In genomic region chr5:60743511-60744314, GRCh38 we compare ENCODE assay signal across 27 cellular contexts. TPM values are rescaled to one million over a fixed set of nuclear protein-coding genes. Genes with fewer than 3 reads are reported as not detected.
"Had no signal": no experiment of that assay in that cellular context is flagged by ENCODE, and none has a peak within 500 bp of the region (broad histone marks: within the 10 kb centered on the region; RNA-seq: fewer than 3 reads in every experiment).

No MANE protein-coding gene starts in this region.

- FAIRE-seq: small intestine had no signal

- H3K4me1 Mint-ChIP-seq: naive thymus-derived CD4-positive, alpha-beta T cell; natural killer cell; nephron; stimulated activated effector memory CD8-positive, alpha-beta T cell treated with anti-CD3 and anti-CD28 coated beads, Interleukin-12 subunit alpha, Interleukin-12 subunit beta, amount 100 ng/mL, for 72 hours; stimulated activated naive B cell treated with anti-CD40 and anti-IgM and Interleukin-4, amounts not matched to agents 10 μg/mL and 1 μg/mL and 100 μg/mL, for 72 hours had no signal

- DNase-seq: naive thymus-derived CD4-positive, alpha-beta T cell; natural killer cell; occipital lobe; ovary; psoas muscle; right cardiac atrium; right lobe of liver; sigmoid colon; small intestine; stimulated activated CD4-positive, alpha-beta T cell treated with anti-CD3 and anti-CD28 coated beads, Interleukin-15, amount 100 ng/mL, for 24 hours; stimulated activated CD4-positive, alpha-beta T cell treated with anti-CD3 and anti-CD28 coated beads, Interleukin-2, amount 100 ng/mL, for 24 hours; stimulated activated CD4-positive, alpha-beta T cell treated with anti-CD3 and anti-CD28 coated beads, Interleukin-2, amount 100 ng/mL, for 48 hours; stimulated activated CD4-positive, alpha-beta T cell treated with anti-CD3 and anti-CD28 coated beads, Interleukin-4, amount 100 ng/mL, for 24 hours; stimulated activated naive B cell treated with anti-CD40 and anti-IgM and Interleukin-4, amounts not matched to agents 10 μg/mL and 1 μg/mL and 100 μg/mL, for 72 hours; stimulated activated naive CD4-positive, alpha-beta T cell treated with Interleukin-2 at 50 U/mL for 16 hours; stomach; thyroid gland; upper lobe of right lung; uterus had no signal

- H3K9ac ChIP-seq: parathyroid adenoma had no signal

- H3K4me3 ChIP-seq: ovary, psoas muscle, right lobe of liver, sigmoid colon, stomach, thoracic aorta, thyroid gland, tibial nerve, upper lobe of right lung, uterus had no signal

- H3K36me3 ChIP-seq: ovary, right lobe of liver, sigmoid colon, stomach, thoracic aorta, thyroid gland, tibial nerve, upper lobe of right lung, uterus had no signal

- H2AFZ ChIP-seq: parathyroid adenoma had no signal

- H3K4me3 Mint-ChIP-seq: naive thymus-derived CD4-positive, alpha-beta T cell; natural killer cell; nephron; stimulated activated effector memory CD8-positive, alpha-beta T cell treated with anti-CD3 and anti-CD28 coated beads, Interleukin-12 subunit alpha, Interleukin-12 subunit beta, amount 100 ng/mL, for 72 hours; stimulated activated naive B cell treated with anti-CD40 and anti-IgM and Interleukin-4, amounts not matched to agents 10 μg/mL and 1 μg/mL and 100 μg/mL, for 72 hours; stimulated activated naive CD8-positive, alpha-beta T cell treated with anti-CD3 and anti-CD28 coated beads, Interleukin-15, Interleukin-2, amounts not matched to agents 100 ng/mL and 50 ng/mL, for 24 hours; type B pancreatic cell had no signal

- ATAC-seq: naive thymus-derived CD4-positive, alpha-beta T cell; natural killer cell; psoas muscle; right cardiac atrium; right lobe of liver; stimulated activated naive B cell treated with anti-CD40 and anti-IgM and Interleukin-4, amounts not matched to agents 10 μg/mL and 1 μg/mL and 100 μg/mL, for 72 hours; upper lobe of right lung had no signal

- H3K27ac ChIP-seq: ovary, parathyroid adenoma, psoas muscle, right lobe of liver, sigmoid colon, stomach, thoracic aorta, thyroid gland, tibial nerve, upper lobe of right lung, uterus had no signal

- H3K36me3 Mint-ChIP-seq: stimulated activated effector memory CD8-positive, alpha-beta T cell treated with anti-CD3 and anti-CD28 coated beads, Interleukin-12 subunit alpha, Interleukin-12 subunit beta, amount 100 ng/mL, for 72 hours; type B pancreatic cell had no signal

- H3K9me3 ChIP-seq: ovary, psoas muscle, right lobe of liver, thoracic aorta, thyroid gland, upper lobe of right lung, uterus had no signal

- H3K79me2 ChIP-seq: parathyroid adenoma had no signal

- H3K27ac Mint-ChIP-seq: naive thymus-derived CD4-positive, alpha-beta T cell; natural killer cell; nephron; stimulated activated effector memory CD8-positive, alpha-beta T cell treated with anti-CD3 and anti-CD28 coated beads, Interleukin-12 subunit alpha, Interleukin-12 subunit beta, amount 100 ng/mL, for 72 hours; stimulated activated naive B cell treated with anti-CD40 and anti-IgM and Interleukin-4, amounts not matched to agents 10 μg/mL and 1 μg/mL and 100 μg/mL, for 72 hours; stimulated activated naive CD8-positive, alpha-beta T cell treated with anti-CD3 and anti-CD28 coated beads, Interleukin-15, Interleukin-2, amounts not matched to agents 100 ng/mL and 50 ng/mL, for 24 hours; type B pancreatic cell had no signal

- H3K4me1 ChIP-seq: parathyroid adenoma, psoas muscle, right lobe of liver, sigmoid colon, stomach, thyroid gland, tibial nerve, upper lobe of right lung, uterus had no signal

- H3K27me3 ChIP-seq: ovary, right lobe of liver, sigmoid colon, stomach, thyroid gland, tibial nerve, upper lobe of right lung, uterus had no signal

- H3K27me3 Mint-ChIP-seq: progenitor cell of endocrine pancreas; stimulated activated naive CD8-positive, alpha-beta T cell treated with anti-CD3 and anti-CD28 coated beads, Interleukin-15, Interleukin-2, amounts not matched to agents 100 ng/mL and 50 ng/mL, for 24 hours; type B pancreatic cell had no signal

RNA-seq across cellular contexts. Expression of gene DEPDC1B, which starts 43.7 kb away (rescaled TPM):
- total RNA-seq: thoracic aorta had no signal
- polyA plus RNA-seq: naive thymus-derived CD4-positive, alpha-beta T cell had no signal
